11 cellular contexts compared by ENCODE assay signal in the genomic region with DNA sequence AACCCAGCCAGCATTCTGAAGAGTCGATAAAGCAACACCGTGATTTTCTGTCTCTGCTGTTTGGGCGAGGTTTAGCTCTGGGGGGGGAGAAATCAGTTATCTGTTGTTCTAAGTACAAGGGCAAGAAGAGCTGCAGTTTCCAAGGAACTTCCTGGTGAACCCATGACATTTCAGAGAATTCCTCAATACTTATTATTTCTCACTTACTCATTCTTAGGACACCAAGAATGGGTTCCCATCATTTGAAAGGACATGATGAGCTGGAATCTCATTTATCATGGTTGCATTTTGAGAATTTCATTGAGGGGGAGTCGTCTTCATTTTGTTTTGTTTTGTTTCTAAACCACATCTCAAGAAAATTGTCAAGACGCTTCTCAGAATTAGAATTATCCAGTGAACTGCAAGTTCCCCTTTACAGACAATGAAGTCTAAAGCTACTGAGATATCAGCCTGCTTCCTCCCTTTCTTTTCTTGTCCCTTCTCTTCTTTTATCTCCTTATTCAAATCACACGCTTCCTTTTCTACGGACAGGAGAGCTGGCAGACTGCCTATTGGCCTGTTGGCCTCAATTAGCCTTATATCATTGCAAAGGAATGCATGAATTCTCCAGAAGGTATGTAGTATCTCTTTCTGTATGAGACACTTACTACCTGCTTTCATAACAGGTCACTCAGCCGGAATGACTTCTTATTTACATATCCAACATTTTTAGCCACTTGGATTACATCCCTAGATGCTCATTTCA. TPM values are rescaled to one million over a fixed set of nuclear protein-coding genes. Genes with fewer than 3 reads are reported as not detected.
A peak's percentile ranks its signal among the peaks of the same experiment; 100 is the strongest.
DNase-seq lines count a peak whose midpoint lies in the region; ATAC-seq, FAIRE-seq and TF ChIP-seq lines count a peak whose summit lies in the region.
"Had no signal": no experiment of that assay in that cellular context is flagged by ENCODE, and none has a peak within 500 bp of the region (broad histone marks: within the 10 kb centered on the region; RNA-seq: fewer than 3 reads in every experiment).

No MANE protein-coding gene starts in this region.

- TF ChIP-seq POLR2A in uterus (IDR thresholded peaks at IDR 0.05), result no peak

- no peaks in the 10 kb centered on the region for H3K27me3 ChIP-seq in cardiac muscle cell
- H3K27me3 ChIP-seq in bronchial epithelial cell (ENCODE audit: control insufficient read depth, insufficient read depth, low read length), result no peaks in the 10 kb centered on the region
- no peaks in the 10 kb centered on the region for H3K27me3 ChIP-seq in uterus
- H3K27me3 ChIP-seq: BLaER1 had no signal

- H3K36me3 ChIP-seq in cardiac muscle cell (no peaks in the 10 kb centered on the region), bronchial epithelial cell (ENCODE audit: control insufficient read depth, insufficient read depth, low read length) (peaks cover 3% of the 10 kb centered on the region), uterus (no peaks in the 10 kb centered on the region)
- H3K36me3 ChIP-seq: BLaER1, thoracic aorta had no signal

- FAIRE-seq in bronchial epithelial cell (lab: Jason Lieb, UNC), result no peak

- H3K4me3 ChIP-seq in cardiac muscle cell (no peak overlapping the region), bronchial epithelial cell (ENCODE audit: low read depth, low read length) (no peak overlapping the region), uterus (no peak overlapping the region)
- H3K4me3 ChIP-seq: BLaER1, thoracic aorta had no signal

- intact Hi-C loops in Right ventricle myocardium superior (cut with DNase I), result no loop called here
- intact Hi-C loops in uterus (cut with DNase I; ENCODE audit: low total_unique reads), result no loop called here

- H3K27ac ChIP-seq in cardiac muscle cell (peak overlapping the region; percentile 31), uterus (peak overlapping the region; percentile 32 to 52)
- H3K27ac ChIP-seq: BLaER1, thoracic aorta had no signal

- TF ChIP-seq CTCF in cardiac muscle cell (IDR thresholded peaks at IDR 0.05; ENCODE audit: low read depth, low read length), result no peak
- TF ChIP-seq CTCF in bronchial epithelial cell (IDR thresholded peaks at IDR 0.05; ENCODE audit: insufficient read depth, low read length, severe bottlenecking), result no peak
- TF ChIP-seq CTCF in uterus (IDR thresholded peaks at IDR 0.05), result no peak

- peaks cover 37% of the 10 kb centered on the region for H3K4me1 ChIP-seq in cardiac muscle cell (ENCODE audit: low read depth)
- peaks cover 0 to 12% of the 10 kb centered on the region in 2 donors for H3K4me1 ChIP-seq in uterus

- DNase-seq in cardiac muscle cell (ENCODE audit: low read depth in 1 of 2, low spot score in 1 of 2), result peak; percentile 42 to 82
- no peak for DNase-seq in Right ventricle myocardium superior
- DNase-seq in bronchial epithelial cell (ENCODE audit: low read depth), result peak; percentile 95
- DNase-seq in left lobe of liver (ENCODE audit: low spot score), result no peak
- peak; percentile 40 to 65 for DNase-seq in uterus
- DNase-seq in NCI-H1417 (lab: John Stamatoyannopoulos, UW), result no peak
- DNase-seq in SK-N-DZ (ENCODE audit: low spot score), result no peak
- DNase-seq: activated T-cell treated with anti-CD3 and anti-CD28 coated beads, Interleukin-2, amount 50 U/mL, for 48 hours had no signal

- H3K9me3 ChIP-seq in cardiac muscle cell (ENCODE audit: low read depth), result no peaks in the 10 kb centered on the region
- no peaks in the 10 kb centered on the region for H3K9me3 ChIP-seq in uterus
- H3K9me3 ChIP-seq: BLaER1, thoracic aorta had no signal

- ATAC-seq in Right ventricle myocardium superior (ENCODE audit: poor library complexity) (no peak), left lobe of liver (peak; percentile 37), HG03025 (IDR thresholded peaks at IDR 0.05; ENCODE audit: low FRiP score, unreplicated experiment) (no peak)

RNA-seq across cellular contexts. Expression of a gene that starts 53.7 kb away (rescaled TPM):
- total RNA-seq in cardiac muscle cell, result 28.9 and 36.8 TPM in 2 replicates
- polyA plus RNA-seq in cardiac muscle cell, result 11.4 and 12.7 TPM in 2 replicates
- 21.2 TPM for total RNA-seq in Right ventricle myocardium superior
- 8.2 and 8.3 TPM in 2 replicates for total RNA-seq in bronchial epithelial cell
- 2.2 TPM for total RNA-seq in left lobe of liver
- 100 to 1,000 TPM in 1 of 4 donors, 10 to 100 TPM in 3; 18.2 to 136 (median 60.1) TPM for total RNA-seq in uterus
- polyA plus RNA-seq in SK-N-DZ (2014; cell fraction: cytosol; rRNA removed), result 3.8 and 4.0 TPM in 2 replicates
- 1.8 and 3.3 TPM in 2 replicates for polyA plus RNA-seq in SK-N-DZ (2014; cell fraction: nucleus; rRNA removed)

Comparison
In these comparisons a context has a peak if more than half of its experiments do, and no peak if none do; other contexts are left out.
1. DNase-seq: peak in cardiac muscle cell (2 of 2), bronchial epithelial cell (single experiment) and uterus (2 of 2); none in Right ventricle myocardium superior (single experiment), left lobe of liver (single experiment), NCI-H1417 (0 of 3) and SK-N-DZ (single experiment).